Comparison of ENCODE assay signal across 11 cellular contexts in the genomic region with DNA sequence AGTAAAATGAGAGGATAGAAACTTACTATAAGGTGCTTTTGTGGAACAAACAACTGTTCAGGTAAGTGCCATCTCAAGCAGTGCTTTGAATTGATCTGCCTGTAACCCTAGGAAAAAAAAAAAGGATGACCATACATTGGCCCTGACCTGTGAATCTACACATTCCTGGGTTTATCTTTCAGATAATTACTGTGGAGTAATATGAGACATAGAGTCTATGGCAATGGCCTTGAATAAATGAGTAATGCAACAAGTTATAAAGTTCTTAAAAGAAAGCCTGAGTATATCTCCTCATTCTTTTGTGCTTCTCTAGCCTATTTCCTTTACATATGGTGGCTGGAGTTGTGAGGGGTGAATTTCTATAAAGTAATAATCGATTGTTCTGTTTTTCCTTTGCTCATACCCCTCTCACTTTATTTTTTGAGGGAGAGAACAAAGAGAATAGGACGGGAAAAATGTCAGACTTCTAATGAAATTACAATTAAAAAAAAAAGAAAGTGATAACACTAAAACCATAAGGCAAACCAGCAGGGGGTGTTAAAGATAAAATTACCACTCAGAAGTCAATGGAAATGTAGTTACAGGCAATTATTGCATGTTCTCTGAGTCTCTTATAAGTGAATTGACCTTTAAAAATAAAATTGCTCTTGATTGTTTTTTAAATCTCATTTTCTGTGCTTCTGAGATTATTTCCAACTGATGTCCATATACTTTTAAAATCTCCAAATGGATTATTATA. TPM values are rescaled to one million over a fixed set of nuclear protein-coding genes. Genes with fewer than 3 reads are reported as not detected.
DNase-seq lines count a peak whose midpoint lies in the region; ATAC-seq and TF ChIP-seq lines count a peak whose summit lies in the region.
"Had no signal": no experiment of that assay in that cellular context is flagged by ENCODE, and none has a peak within 500 bp of the region (broad histone marks: within the 10 kb centered on the region; RNA-seq: fewer than 3 reads in every experiment).

No MANE protein-coding gene starts in this region.

- no peak for TF ChIP-seq EP300 in gastroesophageal sphincter (IDR thresholded peaks at IDR 0.05)

- no peaks in the 10 kb centered on the region for H3K4me1 Mint-ChIP-seq in natural killer cell
- H3K4me1 Mint-ChIP-seq in natural killer cell treated with Interleukin-12 subunit alpha and Interleukin-12 subunit beta and Interleukin-15 and Interleukin-18, amount 100 ng/mL, for 72 hours (ENCODE audit: low read depth in 2 of 2) = no peaks in the 10 kb centered on the region
- H3K4me1 Mint-ChIP-seq in stimulated activated effector memory CD8-positive, alpha-beta T cell treated with anti-CD3 and anti-CD28 coated beads, Interleukin-12 subunit alpha, Interleukin-12 subunit beta, amount 100 ng/mL, for 72 hours = peaks cover 14% of the 10 kb centered on the region

- no peaks in the 10 kb centered on the region for H3K9me3 Mint-ChIP-seq in natural killer cell
- H3K9me3 Mint-ChIP-seq in natural killer cell treated with Interleukin-12 subunit alpha and Interleukin-12 subunit beta and Interleukin-15 and Interleukin-18, amount 100 ng/mL, for 72 hours = no peaks in the 10 kb centered on the region
- H3K9me3 Mint-ChIP-seq in stimulated activated effector memory CD8-positive, alpha-beta T cell treated with anti-CD3 and anti-CD28 coated beads, Interleukin-12 subunit alpha, Interleukin-12 subunit beta, amount 100 ng/mL, for 72 hours = no peaks in the 10 kb centered on the region

- TF ChIP-seq CTCF in natural killer cell (IDR thresholded peaks at IDR 0.05) = peak; percentile 26
- peak; percentile 57 for TF ChIP-seq CTCF in RWPE2 (IDR thresholded peaks at IDR 0.05; ENCODE audit: poor library complexity, severe bottlenecking)
- peak in 3 of 4 experiments; percentile 52 to 57 (median 56) for TF ChIP-seq CTCF in gastroesophageal sphincter (IDR thresholded peaks at IDR 0.05)

- H3K36me3 ChIP-seq in RWPE2 (ENCODE audit: low read depth) (no peaks in the 10 kb centered on the region), gastroesophageal sphincter (no peaks in the 10 kb centered on the region)
- H3K36me3 ChIP-seq: thyroid gland had no signal

- H3K4me3 Mint-ChIP-seq in natural killer cell = no peak overlapping the region
- no peak overlapping the region for H3K4me3 Mint-ChIP-seq in natural killer cell treated with Interleukin-12 subunit alpha and Interleukin-12 subunit beta and Interleukin-15 and Interleukin-18, amount 100 ng/mL, for 72 hours
- no peak overlapping the region for H3K4me3 Mint-ChIP-seq in stimulated activated effector memory CD8-positive, alpha-beta T cell treated with anti-CD3 and anti-CD28 coated beads, Interleukin-12 subunit alpha, Interleukin-12 subunit beta, amount 100 ng/mL, for 72 hours

- no peaks in the 10 kb centered on the region for H3K36me3 Mint-ChIP-seq in natural killer cell
- H3K36me3 Mint-ChIP-seq in natural killer cell treated with Interleukin-12 subunit alpha and Interleukin-12 subunit beta and Interleukin-15 and Interleukin-18, amount 100 ng/mL, for 72 hours = no peaks in the 10 kb centered on the region
- no peaks in the 10 kb centered on the region for H3K36me3 Mint-ChIP-seq in stimulated activated effector memory CD8-positive, alpha-beta T cell treated with anti-CD3 and anti-CD28 coated beads, Interleukin-12 subunit alpha, Interleukin-12 subunit beta, amount 100 ng/mL, for 72 hours

- H3K9me3 ChIP-seq in RWPE2 (ENCODE audit: severe bottlenecking) (no peaks in the 10 kb centered on the region), gastroesophageal sphincter (no peaks in the 10 kb centered on the region)
- H3K9me3 ChIP-seq: thyroid gland had no signal

- H3K4me3 ChIP-seq in RWPE2 (ENCODE audit: severe bottlenecking) = no peak overlapping the region
- no peak overlapping the region for H3K4me3 ChIP-seq in gastroesophageal sphincter
- H3K4me3 ChIP-seq: thyroid gland had no signal

- H3K27ac ChIP-seq in RWPE2 (ENCODE audit: poor library complexity, severe bottlenecking) (no peak overlapping the region), gastroesophageal sphincter (no peak overlapping the region)
- H3K27ac ChIP-seq: thyroid gland had no signal

- H3K4me1 ChIP-seq in RWPE2 (ENCODE audit: insufficient read depth, poor library complexity, severe bottlenecking) (peaks cover 32% of the 10 kb centered on the region), gastroesophageal sphincter (peaks cover 0 to 9% (median 0%) of the 10 kb centered on the region in 3 donors)
- H3K4me1 ChIP-seq: thyroid gland had no signal

- no peaks in the 10 kb centered on the region for H3K27me3 ChIP-seq in RWPE2 (ENCODE audit: insufficient read depth, poor library complexity, severe bottlenecking)
- H3K27me3 ChIP-seq in gastroesophageal sphincter = no peaks in the 10 kb centered on the region
- H3K27me3 ChIP-seq: thyroid gland had no signal

- H3K27ac Mint-ChIP-seq in natural killer cell = no peak overlapping the region
- H3K27ac Mint-ChIP-seq in natural killer cell treated with Interleukin-12 subunit alpha and Interleukin-12 subunit beta and Interleukin-15 and Interleukin-18, amount 100 ng/mL, for 72 hours = no peak overlapping the region
- H3K27ac Mint-ChIP-seq in stimulated activated effector memory CD8-positive, alpha-beta T cell treated with anti-CD3 and anti-CD28 coated beads, Interleukin-12 subunit alpha, Interleukin-12 subunit beta, amount 100 ng/mL, for 72 hours = no peak overlapping the region

- DNase-seq in natural killer cell (no peak), RWPE2 (ENCODE audit: low spot score) (no peak), AG08396 (ENCODE audit: low spot score) (no peak)
- DNase-seq in natural killer cell treated with Interleukin-12 subunit alpha and Interleukin-12 subunit beta and Interleukin-15 and Interleukin-18, amount 100 ng/mL, for 72 hours (ENCODE audit: low spot score) = no peak
- no peak for DNase-seq in stimulated activated effector memory CD8-positive, alpha-beta T cell treated with anti-CD3 and anti-CD28 coated beads, Interleukin-12 subunit alpha, Interleukin-12 subunit beta, amount 100 ng/mL, for 72 hours (ENCODE audit: low spot score in 2 of 2)
- DNase-seq in stimulated activated CD8-positive, alpha-beta memory T cell treated with anti-CD3 and anti-CD28 coated beads, Interleukin-4, amount 100 ng/mL, for 48 hours = no peak
- DNase-seq: COR-L47, NCI-H510A, thyroid gland had no signal

- 51 to 82% methylated on average over 1 to 2 of the region's 2 CpGs for WGBS in gastroesophageal sphincter (ENCODE audit: low coverage in 1 of 2), 2 donors

- H3K27me3 Mint-ChIP-seq in natural killer cell (ENCODE audit: low read depth in 2 of 2) = peaks cover 0 to 9% of the 10 kb centered on the region in 2 donors
- no peaks in the 10 kb centered on the region for H3K27me3 Mint-ChIP-seq in natural killer cell treated with Interleukin-12 subunit alpha and Interleukin-12 subunit beta and Interleukin-15 and Interleukin-18, amount 100 ng/mL, for 72 hours

- intact Hi-C loops in natural killer cell (cut with micrococcal nuclease) = loop anchor here (2.0 kb wide), 1 partner anchor 124 kb away; no protein-coding TSS in a partner anchor

- no peak for ATAC-seq in natural killer cell
- no peak for ATAC-seq in natural killer cell treated with Interleukin-12 subunit alpha and Interleukin-12 subunit beta and Interleukin-15 and Interleukin-18, amount 100 ng/mL, for 72 hours
- ATAC-seq in RWPE2 (ENCODE audit: low read depth) = peak; percentile 28; the same call in 1 of the 3 replicates
- no peak for ATAC-seq in gastroesophageal sphincter
- ATAC-seq in stimulated activated effector memory CD8-positive, alpha-beta T cell treated with anti-CD3 and anti-CD28 coated beads, Interleukin-12 subunit alpha, Interleukin-12 subunit beta, amount 100 ng/mL, for 72 hours = no peak
- ATAC-seq in GM21786 (IDR thresholded peaks at IDR 0.05; ENCODE audit: unreplicated experiment) = no peak

- TF ChIP-seq POLR2A in gastroesophageal sphincter (IDR thresholded peaks at IDR 0.05) = no peak

RNA-seq across cellular contexts. Expression of gene ATP1A1, which starts 12.4 kb away (rescaled TPM):
- 100 to 1,000 TPM; 134 to 144 (median 140) TPM for total RNA-seq in natural killer cell
- total RNA-seq in natural killer cell treated with Interleukin-12 subunit alpha and Interleukin-12 subunit beta and Interleukin-15 and Interleukin-18, amount 100 ng/mL, for 72 hours = 100 to 1,000 TPM; 208 to 285 TPM
- total RNA-seq in gastroesophageal sphincter = 100 to 1,000 TPM in 3 of 4 donors, 10 to 100 TPM in 1; 90.9 to 208 (median 174) TPM
